In the genomic region with DNA sequence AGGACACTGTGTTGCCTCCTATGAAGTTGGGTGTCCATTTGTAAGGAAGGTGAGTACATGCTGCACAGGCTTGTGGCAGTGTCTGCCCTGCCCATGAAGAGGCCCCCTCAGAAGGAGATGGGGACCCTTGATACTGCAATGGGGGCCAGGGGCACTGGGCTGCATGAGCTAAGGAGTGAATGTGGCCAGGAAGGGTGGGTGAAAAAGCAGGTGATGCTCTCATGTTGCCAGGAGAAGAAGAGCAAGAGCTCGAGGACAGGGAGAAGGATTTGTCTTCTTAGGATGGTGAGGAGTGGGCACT, we compare ENCODE assay signal across 3 cellular contexts.
"Had no signal": no experiment of that assay in that cellular context is flagged by ENCODE, and none has a peak within 500 bp of the region (broad histone marks: within the 10 kb centered on the region; RNA-seq: fewer than 3 reads in every experiment).

No MANE protein-coding gene starts in this region.

- H3K4me3 ChIP-seq: GM23338 had no signal

- ATAC-seq: GM23338 had no signal

- DNase-seq: H9, HCEC 1CT had no signal
